21 cellular contexts compared by ENCODE assay signal in genomic region chr4:187178084-187178483, GRCh38.
A peak's percentile ranks its signal among the peaks of the same experiment; 100 is the strongest.
DNase-seq lines count a peak whose midpoint lies in the region; ATAC-seq and TF ChIP-seq lines count a peak whose summit lies in the region.
"Had no signal": no experiment of that assay in that cellular context is flagged by ENCODE, and none has a peak within 500 bp of the region (broad histone marks: within the 10 kb centered on the region; RNA-seq: fewer than 3 reads in every experiment).

No MANE protein-coding gene starts in this region.

- TF ChIP-seq EP300 in upper lobe of left lung (IDR thresholded peaks at IDR 0.05) = no peak

- no peak overlapping the region for H3K4me3 Mint-ChIP-seq in activated naive CD4-positive, alpha-beta T cell treated with anti-CD3 and anti-CD28 coated beads, Interleukin-2, amount 10 ng/mL, durations not matched to agents 7 days and 5 days
- no peak overlapping the region for H3K4me3 Mint-ChIP-seq in activated naive CD4-positive, alpha-beta T cell treated with anti-CD3 and anti-CD28 coated beads for 36 hours
- H3K4me3 Mint-ChIP-seq in GM23338 = no peak overlapping the region
- H3K4me3 Mint-ChIP-seq: CD4-positive, alpha-beta memory T cell; HFFc6 had no signal

- no peaks in the 10 kb centered on the region for H3K27me3 ChIP-seq in GM23338 (ENCODE audit: insufficient read depth)
- H3K27me3 ChIP-seq in subcutaneous abdominal adipose tissue (ENCODE audit: control insufficient read depth in 5 of 5, insufficient read depth in 4 of 5, low read length in 5 of 5) = no peaks in the 10 kb centered on the region
- H3K27me3 ChIP-seq in upper lobe of left lung = no peaks in the 10 kb centered on the region
- H3K27me3 ChIP-seq: BE2C; BLaER1 treated with 17β-estradiol and CSF1 and Interleukin-3, amounts not matched to agents 10 nM and 100 nM had no signal

- DNase-seq in activated naive CD4-positive, alpha-beta T cell treated with anti-CD3 and anti-CD28 coated beads, Interleukin-2, amount 10 ng/mL, durations not matched to agents 7 days and 5 days = no peak
- no peak for DNase-seq in activated naive CD4-positive, alpha-beta T cell treated with anti-CD3 and anti-CD28 coated beads for 36 hours
- DNase-seq in GM23338 (ENCODE audit: low spot score) (no peak), left colon (no peak), upper lobe of left lung (no peak)
- DNase-seq in NK-92 treated with Interleukin-12 subunit alpha and Interleukin-12 subunit beta, amount 100 ng/mL, for 24 hours (lab: John Stamatoyannopoulos, UW) = no peak
- DNase-seq: AML-193; BE2C; Calu3; CD4-positive, alpha-beta memory T cell; COR-L47; DND-41; GDM1; GOT3; HFFc6 had no signal

- H3K36me3 ChIP-seq in GM23338 (ENCODE audit: insufficient read depth) (no peaks in the 10 kb centered on the region), subcutaneous abdominal adipose tissue (ENCODE audit: control insufficient read depth in 5 of 5, insufficient read depth in 5 of 5, low read length in 5 of 5) (no peaks in the 10 kb centered on the region), upper lobe of left lung (no peaks in the 10 kb centered on the region)
- H3K36me3 ChIP-seq: BE2C; BLaER1 treated with 17β-estradiol and CSF1 and Interleukin-3, amounts not matched to agents 10 nM and 100 nM; HAP-1 had no signal

- H3K79me2 ChIP-seq in GM23338 (replicated peaks; ENCODE audit: insufficient read depth) = no peaks in the 10 kb centered on the region

- H3F3A ChIP-seq in GM23338 (replicated peaks; ENCODE audit: low read depth) = no peaks in the 10 kb centered on the region

- H3K4me1 ChIP-seq in GM23338 (ENCODE audit: insufficient read depth) = no peaks in the 10 kb centered on the region
- H3K4me1 ChIP-seq in subcutaneous abdominal adipose tissue (ENCODE audit: control insufficient read depth in 5 of 5, insufficient read depth in 5 of 5, low read length in 5 of 5) = peaks cover 3 to 49% (median 32%) of the 10 kb centered on the region in 5 donors
- H3K4me1 ChIP-seq in upper lobe of left lung = no peaks in the 10 kb centered on the region
- H3K4me1 ChIP-seq: BE2C, HAP-1 had no signal

- intact Hi-C loops in activated naive CD4-positive, alpha-beta T cell treated with anti-CD3 and anti-CD28 coated beads for 36 hours (cut with micrococcal nuclease) = no loop called here
- intact Hi-C loops in left colon (cut with DNase I, micrococcal nuclease) = no loop called here

- no peaks in the 10 kb centered on the region for H3K4me1 Mint-ChIP-seq in activated naive CD4-positive, alpha-beta T cell treated with anti-CD3 and anti-CD28 coated beads, Interleukin-2, amount 10 ng/mL, durations not matched to agents 7 days and 5 days
- H3K4me1 Mint-ChIP-seq in activated naive CD4-positive, alpha-beta T cell treated with anti-CD3 and anti-CD28 coated beads for 36 hours (ENCODE audit: low read depth) = no peaks in the 10 kb centered on the region
- H3K4me1 Mint-ChIP-seq in GM23338 = peaks cover 24% of the 10 kb centered on the region
- H3K4me1 Mint-ChIP-seq: CD4-positive, alpha-beta memory T cell had no signal

- ATAC-seq in GM23338 = no peak
- ATAC-seq in left colon = peak; percentile 38
- ATAC-seq in upper lobe of left lung (ENCODE audit: low FRiP score in 2 of 2) = no peak
- ATAC-seq in HG02885 (IDR thresholded peaks at IDR 0.05; ENCODE audit: poor library complexity, unreplicated experiment) = no peak
- ATAC-seq: GM12878 had no signal

- H3K27ac ChIP-seq in GM23338 (ENCODE audit: low read depth) (no peak overlapping the region), subcutaneous abdominal adipose tissue (ENCODE audit: low read depth, low read length) (peak overlapping the region; percentile 86), upper lobe of left lung (no peak overlapping the region)
- H3K27ac ChIP-seq: 22Rv1; BLaER1 treated with 17β-estradiol and CSF1 and Interleukin-3, amounts not matched to agents 10 nM and 100 nM had no signal

- peaks cover 11% of the 10 kb centered on the region for H3K9me3 Mint-ChIP-seq in activated naive CD4-positive, alpha-beta T cell treated with anti-CD3 and anti-CD28 coated beads, Interleukin-2, amount 10 ng/mL, durations not matched to agents 7 days and 5 days
- peaks cover 2% of the 10 kb centered on the region for H3K9me3 Mint-ChIP-seq in activated naive CD4-positive, alpha-beta T cell treated with anti-CD3 and anti-CD28 coated beads for 36 hours
- no peaks in the 10 kb centered on the region for H3K9me3 Mint-ChIP-seq in GM23338
- H3K9me3 Mint-ChIP-seq: HFFc6 had no signal

- no peaks in the 10 kb centered on the region for H3K27me3 Mint-ChIP-seq in activated naive CD4-positive, alpha-beta T cell treated with anti-CD3 and anti-CD28 coated beads, Interleukin-2, amount 10 ng/mL, durations not matched to agents 7 days and 5 days
- H3K27me3 Mint-ChIP-seq in activated naive CD4-positive, alpha-beta T cell treated with anti-CD3 and anti-CD28 coated beads for 36 hours (ENCODE audit: low read depth) = no peaks in the 10 kb centered on the region
- no peaks in the 10 kb centered on the region for H3K27me3 Mint-ChIP-seq in GM23338 (ENCODE audit: insufficient read depth, low read depth, poor library complexity)
- H3K27me3 Mint-ChIP-seq: CD4-positive, alpha-beta memory T cell had no signal

- CTCF ChIA-PET in activated naive CD4-positive, alpha-beta T cell treated with anti-CD3 and anti-CD28 coated beads, Interleukin-2, amount 10 ng/mL, durations not matched to agents 7 days and 5 days (lab: Charles Lee) = no interaction called here
- CTCF ChIA-PET in activated naive CD4-positive, alpha-beta T cell treated with anti-CD3 and anti-CD28 coated beads for 36 hours (lab: Charles Lee) = no interaction called here

- no peak overlapping the region for H3K4me3 ChIP-seq in GM23338
- peak overlapping the region in 1 of 5 donors; percentile 2 for H3K4me3 ChIP-seq in subcutaneous abdominal adipose tissue (ENCODE audit: low read depth in 1 of 5, low read length in 5 of 5)
- no peak overlapping the region for H3K4me3 ChIP-seq in upper lobe of left lung
- H3K4me3 ChIP-seq: BLaER1 treated with 17β-estradiol and CSF1 and Interleukin-3, amounts not matched to agents 10 nM and 100 nM; GM12878; HAP-1 had no signal

- no peak overlapping the region for H3K4me2 ChIP-seq in GM23338
- H3K4me2 ChIP-seq: BLaER1 treated with 17β-estradiol and CSF1 and Interleukin-3, amounts not matched to agents 10 nM and 100 nM had no signal

- H2AFZ ChIP-seq in GM23338 = 0 out of 2 replicates have a peak overlapping the region, but pooled peaks have one; percentile 11

- 71 to 83% methylated on average over 6 of the region's 6 CpGs for WGBS in upper lobe of left lung, 2 donors

- no peaks in the 10 kb centered on the region for H3K9me2 ChIP-seq in GM23338 (ENCODE audit: insufficient read depth)

- H3K9me3 ChIP-seq in subcutaneous abdominal adipose tissue (ENCODE audit: control insufficient read depth in 5 of 5, low read length in 5 of 5) (no peaks in the 10 kb centered on the region), upper lobe of left lung (no peaks in the 10 kb centered on the region)
- H3K9me3 ChIP-seq: BE2C; BLaER1 treated with 17β-estradiol and CSF1 and Interleukin-3, amounts not matched to agents 10 nM and 100 nM; HAP-1 had no signal

- no peaks in the 10 kb centered on the region for H4K20me1 ChIP-seq in GM23338 (replicated peaks; ENCODE audit: insufficient read depth)
- H4K20me1 ChIP-seq: BLaER1 treated with 17β-estradiol and CSF1 and Interleukin-3, amounts not matched to agents 10 nM and 100 nM had no signal

- TF ChIP-seq CTCF in GM23338 (conservative IDR thresholded peaks at IDR 0.05; ENCODE audit: low read depth in 2 of 2) (no peak), upper lobe of left lung (IDR thresholded peaks at IDR 0.05) (no peak)

- H3K27ac Mint-ChIP-seq in activated naive CD4-positive, alpha-beta T cell treated with anti-CD3 and anti-CD28 coated beads, Interleukin-2, amount 10 ng/mL, durations not matched to agents 7 days and 5 days = peak overlapping the region; percentile 68
- no peak overlapping the region for H3K27ac Mint-ChIP-seq in activated naive CD4-positive, alpha-beta T cell treated with anti-CD3 and anti-CD28 coated beads for 36 hours
- no peak overlapping the region for H3K27ac Mint-ChIP-seq in GM23338
- H3K27ac Mint-ChIP-seq: CD4-positive, alpha-beta memory T cell; HFFc6 had no signal

- no peak for TF ChIP-seq POLR2A in upper lobe of left lung (IDR thresholded peaks at IDR 0.05)

- no peak overlapping the region for H3K9ac ChIP-seq in subcutaneous abdominal adipose tissue (ENCODE audit: low read length in 5 of 5)
- H3K9ac ChIP-seq: BLaER1 treated with 17β-estradiol and CSF1 and Interleukin-3, amounts not matched to agents 10 nM and 100 nM had no signal

- H3K36me3 Mint-ChIP-seq in activated naive CD4-positive, alpha-beta T cell treated with anti-CD3 and anti-CD28 coated beads, Interleukin-2, amount 10 ng/mL, durations not matched to agents 7 days and 5 days = no peaks in the 10 kb centered on the region
- H3K36me3 Mint-ChIP-seq in activated naive CD4-positive, alpha-beta T cell treated with anti-CD3 and anti-CD28 coated beads for 36 hours (ENCODE audit: low read depth) = no peaks in the 10 kb centered on the region
- H3K36me3 Mint-ChIP-seq in GM23338 (ENCODE audit: low read depth) = no peaks in the 10 kb centered on the region
- H3K36me3 Mint-ChIP-seq: CD4-positive, alpha-beta memory T cell had no signal

TF ChIP-seq in GM23338, 12 proteins besides CTCF, POLR2A, EP300 and RAD21 (continues in another document):
- no peak for TF ChIP-seq ZNF114 (CRISPR knock-in tag; IDR thresholded peaks at IDR 0.05)
- no peak for TF ChIP-seq JUNB (IDR thresholded peaks at IDR 0.05; ENCODE audit: unreplicated experiment)
- no peak for TF ChIP-seq ZNF331 (CRISPR knock-in tag; IDR thresholded peaks at IDR 0.05; ENCODE audit: low read depth)
- TF ChIP-seq POLR2AphosphoS5 (IDR thresholded peaks at IDR 0.05; ENCODE audit: low read depth) = no peak
